ENCODE assay signal across 12 cellular contexts in the genomic region with DNA sequence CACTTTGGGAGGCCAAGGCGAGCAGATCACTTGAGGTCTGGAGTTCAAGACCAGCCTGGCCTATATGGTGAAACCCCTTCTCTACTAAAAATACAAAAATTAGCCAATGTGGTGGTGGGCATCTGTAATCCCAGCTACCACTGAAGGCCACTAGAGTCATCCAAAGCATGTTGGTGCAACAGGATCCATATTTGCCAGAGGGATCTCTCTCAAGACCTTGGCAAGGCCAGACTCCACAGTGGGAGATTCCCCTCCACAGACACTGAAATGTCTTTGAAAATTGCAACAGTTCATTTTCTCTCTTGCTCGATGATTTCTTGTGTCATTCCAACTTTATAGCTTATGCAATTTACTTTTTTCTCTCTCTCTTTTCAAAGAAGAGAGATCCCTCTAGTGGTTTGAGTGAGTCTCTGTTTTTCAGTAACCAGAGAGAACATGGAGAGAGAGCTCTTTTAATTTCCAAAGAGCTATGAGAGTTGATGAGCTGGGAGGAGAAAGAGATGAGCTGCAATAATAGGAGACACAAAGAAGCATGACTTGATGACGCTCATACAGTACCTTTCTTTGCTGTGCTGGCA.
DNase-seq lines count a peak whose midpoint lies in the region; ATAC-seq and TF ChIP-seq lines count a peak whose summit lies in the region.
"Had no signal": no experiment of that assay in that cellular context is flagged by ENCODE, and none has a peak within 500 bp of the region (broad histone marks: within the 10 kb centered on the region; RNA-seq: fewer than 3 reads in every experiment).

No MANE protein-coding gene starts in this region.

- H3K4me1 ChIP-seq in esophagus muscularis mucosa: no peaks in the 10 kb centered on the region
- H3K4me1 ChIP-seq: parathyroid adenoma, vagina had no signal

- H3K4me3 ChIP-seq in esophagus muscularis mucosa: no peak overlapping the region
- H3K4me3 ChIP-seq: vagina had no signal

- no peak for TF ChIP-seq EP300 in esophagus muscularis mucosa (IDR thresholded peaks at IDR 0.05)

- peak; percentile 45 to 51 for DNase-seq in AML-193 (lab: John Stamatoyannopoulos, UW)
- DNase-seq in HCEC 1CT: peak; percentile 14
- no peak for DNase-seq in WTC11 (ENCODE audit: low spot score)
- no peak for DNase-seq in left colon
- DNase-seq in esophagus muscularis mucosa (ENCODE audit: extremely low spot score): no peak
- DNase-seq in NCI-H2171 (lab: John Stamatoyannopoulos, UW): no peak
- DNase-seq in NCI-H146 (lab: John Stamatoyannopoulos, UW): no peak
- DNase-seq: activated naive CD8-positive, alpha-beta T cell treated with anti-CD3 and anti-CD28 coated beads, Interleukin-2, amount 50 U/mL, for 24 hours; NCI-H510A treated with DMSO at 0.1 percent for 48 hours had no signal

- H3K27ac ChIP-seq in esophagus muscularis mucosa (replicated peaks in 1 of 4): no peak overlapping the region
- H3K27ac ChIP-seq: parathyroid adenoma, vagina had no signal

- H3K4me1 Mint-ChIP-seq in WTC11: peaks cover 11% of the 10 kb centered on the region

- H3K36me3 ChIP-seq in esophagus muscularis mucosa: no peaks in the 10 kb centered on the region
- H3K36me3 ChIP-seq: vagina had no signal

- peaks cover 12% of the 10 kb centered on the region for H3K9me3 Mint-ChIP-seq in WTC11
- H3K9me3 Mint-ChIP-seq: activated naive CD8-positive, alpha-beta T cell treated with anti-CD3 and anti-CD28 coated beads, Interleukin-2, amount 50 U/mL, for 24 hours had no signal

- no peak for ATAC-seq in WTC11
- peak; percentile 61 for ATAC-seq in left colon
- ATAC-seq in HG02610 (IDR thresholded peaks at IDR 0.05; ENCODE audit: unreplicated experiment): no peak
- ATAC-seq: activated naive CD8-positive, alpha-beta T cell treated with anti-CD3 and anti-CD28 coated beads, Interleukin-2, amount 50 U/mL, for 24 hours had no signal

- H3K27me3 ChIP-seq in esophagus muscularis mucosa: no peaks in the 10 kb centered on the region
- H3K27me3 ChIP-seq: vagina had no signal

- no peak overlapping the region for H3K4me3 Mint-ChIP-seq in WTC11
- H3K4me3 Mint-ChIP-seq: activated naive CD8-positive, alpha-beta T cell treated with anti-CD3 and anti-CD28 coated beads, Interleukin-2, amount 50 U/mL, for 24 hours had no signal

- H3K27me3 Mint-ChIP-seq in WTC11 (ENCODE audit: low read depth): 0 out of 2 replicates have a peak, but pooled peaks cover 2% of the 10 kb centered on the region
- H3K27me3 Mint-ChIP-seq: activated naive CD8-positive, alpha-beta T cell treated with anti-CD3 and anti-CD28 coated beads, Interleukin-2, amount 50 U/mL, for 24 hours had no signal

- no peak for TF ChIP-seq POLR2A in esophagus muscularis mucosa (IDR thresholded peaks at IDR 0.05; ENCODE audit: low read depth)

- CTCF ChIA-PET in WTC11 (lab: Charles Lee): interaction anchor here (0.6 to 2.0 kb wide), 42 partner anchors 8 to 1100 kb away, joined by 3 to 34 read pairs (median 4); partner anchors contain the start of gene NRIP1

- no peak overlapping the region for H3K27ac Mint-ChIP-seq in WTC11
- H3K27ac Mint-ChIP-seq: activated naive CD8-positive, alpha-beta T cell treated with anti-CD3 and anti-CD28 coated beads, Interleukin-2, amount 50 U/mL, for 24 hours had no signal

- H3K36me3 Mint-ChIP-seq in WTC11: peaks cover 15% of the 10 kb centered on the region

- intact Hi-C loops in left colon (cut with DNase I, micrococcal nuclease) (no loop called here), esophagus muscularis mucosa (cut with DNase I) (no loop called here)

- H3K9me3 ChIP-seq in esophagus muscularis mucosa: peaks cover 0 to 3% (median 0%) of the 10 kb centered on the region in 4 donors
- H3K9me3 ChIP-seq: vagina had no signal

- 45% methylated on average over 3 of the region's 3 CpGs for WGBS in esophagus muscularis mucosa

- TF ChIP-seq CTCF in WTC11 (IDR thresholded peaks at IDR 0.05): 0 out of 2 replicates have a peak, but pooled peaks have one; percentile 15
- TF ChIP-seq CTCF in esophagus muscularis mucosa (IDR thresholded peaks at IDR 0.05): peak in 1 of 3 experiments; percentile 5

- POLR2A ChIA-PET in WTC11 (lab: Charles Lee): interaction anchor here (1.0 kb wide), 1 partner anchor 488 kb away, joined by 4 read pairs; the partner anchor contains the start of gene NRIP1

TF ChIP-seq in WTC11, 78 proteins besides CTCF, POLR2A, EP300 and RAD21:
- TF ChIP-seq FOXP4 (CRISPR knock-in tag; IDR thresholded peaks at IDR 0.05) (no peak), ATF1 (CRISPR knock-in tag; IDR thresholded peaks at IDR 0.05) (no peak), GABPB1 (CRISPR knock-in tag; IDR thresholded peaks at IDR 0.05) (no peak), SP1 (CRISPR knock-in tag; conservative IDR thresholded peaks at IDR 0.05) (no peak), TEAD4 (CRISPR knock-in tag; IDR thresholded peaks at IDR 0.05) (no peak), TEAD1 (CRISPR knock-in tag; IDR thresholded peaks at IDR 0.05) (no peak), NFE2L1 (CRISPR knock-in tag; IDR thresholded peaks at IDR 0.05) (no peak), ZNF416 (CRISPR knock-in tag; IDR thresholded peaks at IDR 0.05) (no peak), ZNF121 (CRISPR knock-in tag; IDR thresholded peaks at IDR 0.05) (no peak), USF1 (CRISPR knock-in tag; IDR thresholded peaks at IDR 0.05) (no peak), RORB (CRISPR knock-in tag; IDR thresholded peaks at IDR 0.05) (no peak), ZBTB21 (CRISPR knock-in tag; IDR thresholded peaks at IDR 0.05; ENCODE audit: borderline replicate concordance) (no peak), EMX1 (CRISPR knock-in tag; IDR thresholded peaks at IDR 0.05) (no peak), ZNF263 (CRISPR knock-in tag; IDR thresholded peaks at IDR 0.05; ENCODE audit: low read depth) (no peak), ZNF671 (CRISPR knock-in tag; IDR thresholded peaks at IDR 0.05) (no peak), ZNF396 (CRISPR knock-in tag; IDR thresholded peaks at IDR 0.05; ENCODE audit: borderline replicate concordance) (no peak), ZNF317 (CRISPR knock-in tag; IDR thresholded peaks at IDR 0.05; ENCODE audit: borderline replicate concordance, low read depth) (no peak)
- TF ChIP-seq, protein P1, sequence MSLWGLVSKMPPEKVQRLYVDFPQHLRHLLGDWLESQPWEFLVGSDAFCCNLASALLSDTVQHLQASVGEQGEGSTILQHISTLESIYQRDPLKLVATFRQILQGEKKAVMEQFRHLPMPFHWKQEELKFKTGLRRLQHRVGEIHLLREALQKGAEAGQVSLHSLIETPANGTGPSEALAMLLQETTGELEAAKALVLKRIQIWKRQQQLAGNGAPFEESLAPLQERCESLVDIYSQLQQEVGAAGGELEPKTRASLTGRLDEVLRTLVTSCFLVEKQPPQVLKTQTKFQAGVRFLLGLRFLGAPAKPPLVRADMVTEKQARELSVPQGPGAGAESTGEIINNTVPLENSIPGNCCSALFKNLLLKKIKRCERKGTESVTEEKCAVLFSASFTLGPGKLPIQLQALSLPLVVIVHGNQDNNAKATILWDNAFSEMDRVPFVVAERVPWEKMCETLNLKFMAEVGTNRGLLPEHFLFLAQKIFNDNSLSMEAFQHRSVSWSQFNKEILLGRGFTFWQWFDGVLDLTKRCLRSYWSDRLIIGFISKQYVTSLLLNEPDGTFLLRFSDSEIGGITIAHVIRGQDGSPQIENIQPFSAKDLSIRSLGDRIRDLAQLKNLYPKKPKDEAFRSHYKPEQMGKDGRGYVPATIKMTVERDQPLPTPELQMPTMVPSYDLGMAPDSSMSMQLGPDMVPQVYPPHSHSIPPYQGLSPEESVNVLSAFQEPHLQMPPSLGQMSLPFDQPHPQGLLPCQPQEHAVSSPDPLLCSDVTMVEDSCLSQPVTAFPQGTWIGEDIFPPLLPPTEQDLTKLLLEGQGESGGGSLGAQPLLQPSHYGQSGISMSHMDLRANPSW (CRISPR knock-in tag; conservative IDR thresholded peaks at IDR 0.05; ENCODE audit: low read depth): no peak

Comparison
In these comparisons a context has a peak if more than half of its experiments do, and no peak if none do; other contexts are left out.
1. DNase-seq: peak in AML-193 (2 of 2) and HCEC 1CT (single experiment); none in WTC11 (single experiment), left colon (0 of 2), esophagus muscularis mucosa (single experiment), NCI-H2171 (single experiment) and NCI-H146 (single experiment).